18 cellular contexts compared by ENCODE assay signal in the genomic region with DNA sequence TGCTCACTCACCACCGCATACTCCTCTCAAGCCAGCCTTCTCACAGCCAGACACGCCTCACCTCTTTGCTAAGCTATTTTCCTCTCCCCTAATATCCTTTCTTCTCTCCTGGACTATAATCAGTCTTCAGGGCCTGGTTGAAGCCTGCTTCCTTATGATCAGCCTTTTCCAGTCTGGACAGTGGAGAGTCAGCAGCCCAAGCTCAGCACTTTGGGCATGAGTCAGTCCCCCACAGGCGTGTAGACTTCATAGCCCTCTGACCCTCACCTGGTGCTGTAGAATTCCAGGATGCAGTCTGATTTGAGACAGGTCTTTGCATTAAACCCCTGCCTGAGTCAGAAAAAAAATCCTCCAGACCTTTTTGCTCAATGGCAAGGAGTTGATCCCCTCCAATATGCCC. TPM values are rescaled to one million over a fixed set of nuclear protein-coding genes. Genes with fewer than 3 reads are reported as not detected.
A peak's percentile ranks its signal among the peaks of the same experiment; 100 is the strongest.
DNase-seq lines count a peak whose midpoint lies in the region; ATAC-seq, FAIRE-seq and TF ChIP-seq lines count a peak whose summit lies in the region.
"Had no signal": no experiment of that assay in that cellular context is flagged by ENCODE, and none has a peak within 500 bp of the region (broad histone marks: within the 10 kb centered on the region; RNA-seq: fewer than 3 reads in every experiment).

No MANE protein-coding gene starts in this region.

- no peak overlapping the region for H2AFZ ChIP-seq in H1 (ENCODE audit: low read length)

- WGBS in H1 (ENCODE audit: extremely low coverage in 1 of 2, insufficient coverage in 1 of 2, insufficient read length in 1 of 2, insufficient replicate concordance in 2 of 2, low coverage in 1 of 2, low lambda C conversion rate in 2 of 2, missing lambda C conversion rate in 1 of 2), 2 experiments, result 62% methylated on average over 3 of the region's 3 CpGs; no CpG with 5 or more reads in 1 of the 2 experiments

- H3K27ac ChIP-seq in RWPE2 (ENCODE audit: poor library complexity, severe bottlenecking) (no peak overlapping the region), H1 (ENCODE audit: low read depth, low read length) (no peak overlapping the region)
- H3K27ac ChIP-seq: SK-N-MC had no signal

- H3K36me3 ChIP-seq in RWPE2 (ENCODE audit: low read depth) (no peaks in the 10 kb centered on the region), H1 (ENCODE audit: control insufficient read depth in 2 of 4, insufficient read depth in 4 of 4, low read length in 3 of 4) (no peaks in the 10 kb centered on the region)

- no peaks in the 10 kb centered on the region for H3K9me3 ChIP-seq in RWPE2 (ENCODE audit: severe bottlenecking)
- no peaks in the 10 kb centered on the region for H3K9me3 ChIP-seq in H1 (ENCODE audit: insufficient read depth in 2 of 2, low read depth in 1 of 2, low read length in 1 of 2)

- no peak overlapping the region for H4K8ac ChIP-seq in H1 (ENCODE audit: extremely low read depth, insufficient read depth, low read length)

- no peak overlapping the region for H4K91ac ChIP-seq in H1 (replicated peaks; ENCODE audit: insufficient read length, low read length)

- TF ChIP-seq EP300 in H1 (IDR thresholded peaks at IDR 0.05; ENCODE audit: borderline replicate concordance in 1 of 2, low read depth in 2 of 2, low read length in 2 of 2), result no peak

- H3K4ac ChIP-seq in H1 (replicated peaks; ENCODE audit: insufficient read length, low read depth, low read length), result no peak overlapping the region

- intact Hi-C loops in posterior vena cava (cut with DNase I), result no loop called here

- TF ChIP-seq CTCF in GM20000 (IDR thresholded peaks at IDR 0.05; ENCODE audit: extremely low read depth, missing control alignments) (no peak), RWPE2 (IDR thresholded peaks at IDR 0.05; ENCODE audit: poor library complexity, severe bottlenecking) (no peak), H1 (IDR thresholded peaks at IDR 0.05; ENCODE audit: control extremely low read depth in 1 of 3, insufficient read depth in 1 of 3, low read depth in 1 of 3, low read length in 3 of 3) (no peak)

- no peak overlapping the region for H2BK20ac ChIP-seq in H1 (ENCODE audit: low read length)

- H4K5ac ChIP-seq in H1 (ENCODE audit: insufficient read length, low read depth, low read length), result no peak overlapping the region

- DNase-seq in GM20000 (ENCODE audit: low spot score) (peak; percentile 5), RWPE2 (ENCODE audit: low spot score) (no peak), H1 (ENCODE audit: low read depth in 1 of 2, low spot score in 2 of 2) (no peak), posterior vena cava (ENCODE audit: low spot score) (peak; percentile 48), NOMO-1 treated with DMSO at 0.1 percent for 48 hours (lab: John Stamatoyannopoulos, UW; ENCODE audit: unreplicated experiment) (no peak), NCI-H187 (lab: John Stamatoyannopoulos, UW) (no peak)
- DNase-seq: ACHN, AML-193, DMS53, NCI-H1417 treated with DMSO at 0.1 percent for 48 hours, NCI-H2029, NCI-H2171, NCI-H774, Right ventricle myocardium superior had no signal

- no peak overlapping the region for H3K56ac ChIP-seq in H1 (replicated peaks; ENCODE audit: insufficient read length, low read depth, low read length)

- H3K9ac ChIP-seq in H1 (replicated peaks in 1 of 4; ENCODE audit: extremely low read depth in 1 of 4, low read depth in 3 of 4, low read length in 3 of 4), result no peak overlapping the region

- no peak overlapping the region for H3K23ac ChIP-seq in H1 (ENCODE audit: insufficient read length)

- POLR2A ChIA-PET in H1 (lab: Charles Lee; ENCODE audit: partially characterized antibody), result interaction anchor here (1.2 to 5.7 kb wide), 3 partner anchors 12 to 112 kb away, joined by 3 to 32 read pairs (median 7); no protein-coding TSS in a partner anchor

- FAIRE-seq in H1 (lab: Jason Lieb, UNC), result no peak

- TF ChIP-seq POLR2A in H1 (IDR thresholded peaks at IDR 0.05; ENCODE audit: control extremely low read depth in 1 of 2, low read depth in 2 of 2, low read length in 2 of 2), result no peak

- H3K79me1 ChIP-seq in H1 (ENCODE audit: low read depth, low read length), result no peaks in the 10 kb centered on the region

- H3K4me3 ChIP-seq in RWPE2 (ENCODE audit: severe bottlenecking) (no peak overlapping the region), H1 (ENCODE audit: extremely low read depth in 1 of 4, insufficient read depth in 2 of 4, low read depth in 3 of 4, low read length in 4 of 4) (no peak overlapping the region)
- H3K4me3 ChIP-seq: SK-N-MC had no signal

- H2AK5ac ChIP-seq in H1 (ENCODE audit: low read depth, low read length), result peak overlapping the region; percentile 65; the same call in 1 of the 2 replicates

- no peak overlapping the region for H2BK15ac ChIP-seq in H1 (ENCODE audit: low read length)

- H3K4me2 ChIP-seq in H1 (ENCODE audit: insufficient read depth in 1 of 2, low read depth in 2 of 2, low read length in 2 of 2), result no peak overlapping the region

- H4K20me1 ChIP-seq in H1 (replicated peaks in 1 of 2; ENCODE audit: control insufficient read depth in 1 of 2, insufficient read depth in 2 of 2, low read length in 2 of 2), result peaks cover 0 to 9% of the 10 kb centered on the region in 2 experiments

- H3K79me2 ChIP-seq in H1 (ENCODE audit: control insufficient read depth in 1 of 2, insufficient read depth in 2 of 2, low read length in 2 of 2), result no peaks in the 10 kb centered on the region

- H3K18ac ChIP-seq in H1 (ENCODE audit: extremely low read depth, low read length), result no peak overlapping the region

- no peak overlapping the region for H2BK5ac ChIP-seq in H1 (ENCODE audit: low read depth, low read length)

- no peak overlapping the region for H2BK12ac ChIP-seq in H1 (ENCODE audit: low read depth, low read length)

- ATAC-seq in RWPE2 (ENCODE audit: low read depth) (peak; percentile 63), HG02588 (IDR thresholded peaks at IDR 0.05; ENCODE audit: unreplicated experiment) (no peak)
- ATAC-seq: HCT116, Panc1 had no signal

- CTCF ChIA-PET in H1 (lab: Charles Lee; ENCODE audit: partially characterized antibody), result interaction anchor here (0.6 to 2.6 kb wide), 6 partner anchors 16 to 38 kb away, joined by 3 to 15 read pairs (median 4); partner anchors contain the start of gene NT5C1A

- no peak for TF ChIP-seq RAD21 in H1 (IDR thresholded peaks at IDR 0.05 in 1 of 2, conservative IDR thresholded peaks at IDR 0.05 in 1 of 2; ENCODE audit: low read depth in 2 of 2, low read length in 2 of 2)

- no peak overlapping the region for H3K14ac ChIP-seq in H1 (ENCODE audit: insufficient read length)

- peaks cover 5% of the 10 kb centered on the region; the same call in 1 of the 2 replicates for H3K23me2 ChIP-seq in H1 (ENCODE audit: low read depth, low read length)

- H2BK120ac ChIP-seq in H1 (replicated peaks; ENCODE audit: low read depth, low read length), result no peak overlapping the region

- peaks cover 23% of the 10 kb centered on the region for H3K27me3 ChIP-seq in RWPE2 (ENCODE audit: insufficient read depth, poor library complexity, severe bottlenecking)
- H3K27me3 ChIP-seq in H1 (replicated peaks in 1 of 4; ENCODE audit: control insufficient read depth in 3 of 4, extremely low read depth in 1 of 4, insufficient read depth in 3 of 4, low read length in 3 of 4), result peaks cover 83 to 95% (median 91%) of the 10 kb centered on the region in 4 experiments

- H3K4me1 ChIP-seq in RWPE2 (ENCODE audit: insufficient read depth, poor library complexity, severe bottlenecking) (peaks cover 13% of the 10 kb centered on the region), H1 (replicated peaks in 1 of 4; ENCODE audit: control insufficient read depth in 3 of 4, insufficient read depth in 4 of 4, low read length in 3 of 4) (peaks cover 0 to 14% (median 8%) of the 10 kb centered on the region in 4 experiments; a peak in 4 of 7 replicates)

RNA-seq across cellular contexts. Expression of gene HPCAL4, which starts 2.5 kb away (rescaled TPM):
- total RNA-seq in H1 (2021; fragmentation: NEBNext Ultra II Directional; extraction: Animal tissue kit (Norgen Biotek cat#: 25700)), result 0.46 and 0.54 TPM in 2 replicates
- 0.55 and 0.74 TPM in 2 replicates for polyA plus RNA-seq in H1 (2011; rRNA removed)
- polyA plus RNA-seq in H1 (2011; cell fraction: cytosol; rRNA removed), result 0.72 TPM
- polyA plus RNA-seq in H1 (2011; cell fraction: nucleus; rRNA removed), result 0.97 TPM
- 0.32 to 0.92 TPM (median 0.64 TPM) in 4 replicates for polyA plus RNA-seq in H1 (2012, experiment 1 of 2)
- polyA plus RNA-seq in H1 (2012, experiment 2 of 2), result 0.41 TPM
- polyA plus RNA-seq in H1 (2013, experiment 1 of 2), result 0.81 TPM
- 0.79 TPM for polyA plus RNA-seq in H1 (2013, experiment 2 of 2)
- polyA minus RNA-seq in H1 (2011; rRNA and poly(A)+ RNA removed), result 1.8 and 2.1 TPM in 2 replicates
- 0.51 TPM for polyA minus RNA-seq in H1 (2011; cell fraction: cytosol; rRNA and poly(A)+ RNA removed)
- polyA minus RNA-seq in H1 (2011; cell fraction: nucleus; rRNA and poly(A)+ RNA removed), result 1.00 TPM
- total RNA-seq in posterior vena cava, result under 1 TPM in 1 of 2 donors, not detected in 1; 0.09 TPM

RNA-seq across cellular contexts. Expression of gene NT5C1A, which starts 16.8 kb away (rescaled TPM):
- not detected in 2 replicates for total RNA-seq in H1 (2021; fragmentation: NEBNext Ultra II Directional; extraction: Animal tissue kit (Norgen Biotek cat#: 25700))
- 0.06 TPM in 1 of 2 replicates, not detected in the other for polyA plus RNA-seq in H1 (2011; rRNA removed)
- polyA plus RNA-seq in H1 (2011; cell fraction: cytosol; rRNA removed), result not detected
- polyA plus RNA-seq in H1 (2011; cell fraction: nucleus; rRNA removed), result not detected
- polyA plus RNA-seq in H1 (2012, experiment 1 of 2), result not detected in 4 replicates
- polyA plus RNA-seq in H1 (2012, experiment 2 of 2), result not detected
- polyA plus RNA-seq in H1 (2013, experiment 1 of 2), result not detected
- polyA plus RNA-seq in H1 (2013, experiment 2 of 2), result not detected
- 0.16 TPM in 1 of 2 replicates, not detected in the other for polyA minus RNA-seq in H1 (2011; rRNA and poly(A)+ RNA removed)
- polyA minus RNA-seq in H1 (2011; cell fraction: cytosol; rRNA and poly(A)+ RNA removed), result not detected
- not detected for polyA minus RNA-seq in H1 (2011; cell fraction: nucleus; rRNA and poly(A)+ RNA removed)
- total RNA-seq in posterior vena cava, result 1 to 10 TPM in 1 of 2 donors, under 1 TPM in 1; 0.71 to 1.1 TPM

RNA-seq across cellular contexts. Expression of gene HEYL, which starts 49.3 kb away (rescaled TPM):
- total RNA-seq in H1 (2021; fragmentation: NEBNext Ultra II Directional; extraction: Animal tissue kit (Norgen Biotek cat#: 25700)), result 3.1 and 3.5 TPM in 2 replicates
- polyA plus RNA-seq in H1 (2011; rRNA removed), result 1.8 and 2.9 TPM in 2 replicates
- polyA plus RNA-seq in H1 (2011; cell fraction: cytosol; rRNA removed), result 1.6 TPM
- polyA plus RNA-seq in H1 (2011; cell fraction: nucleus; rRNA removed), result 3.1 TPM
- polyA plus RNA-seq in H1 (2012, experiment 1 of 2), result 1.4 to 2.6 TPM (median 2.2 TPM) in 4 replicates
- 1.8 TPM for polyA plus RNA-seq in H1 (2012, experiment 2 of 2)
- 2.2 TPM for polyA plus RNA-seq in H1 (2013, experiment 1 of 2)
- polyA plus RNA-seq in H1 (2013, experiment 2 of 2), result 2.0 TPM
- polyA minus RNA-seq in H1 (2011; rRNA and poly(A)+ RNA removed), result 2.0 and 2.3 TPM in 2 replicates
- 1.5 TPM for polyA minus RNA-seq in H1 (2011; cell fraction: cytosol; rRNA and poly(A)+ RNA removed)
- 1.8 TPM for polyA minus RNA-seq in H1 (2011; cell fraction: nucleus; rRNA and poly(A)+ RNA removed)
- 10 to 100 TPM; 25.2 to 47.1 TPM for total RNA-seq in posterior vena cava

RNA-seq across cellular contexts. Expression of gene PPIE, which starts 50.0 kb away (rescaled TPM):
- total RNA-seq in H1 (2021; fragmentation: NEBNext Ultra II Directional; extraction: Animal tissue kit (Norgen Biotek cat#: 25700)), result 38.9 and 40.2 TPM in 2 replicates
- polyA plus RNA-seq in H1 (2011; rRNA removed), result 49.4 and 56.1 TPM in 2 replicates
- polyA plus RNA-seq in H1 (2011; cell fraction: cytosol; rRNA removed), result 79.8 TPM
- 61.8 TPM for polyA plus RNA-seq in H1 (2011; cell fraction: nucleus; rRNA removed)
- 44.8 to 55.0 TPM (median 51.6 TPM) in 4 replicates for polyA plus RNA-seq in H1 (2012, experiment 1 of 2)
- 52.5 TPM for polyA plus RNA-seq in H1 (2012, experiment 2 of 2)
- 36.2 TPM for polyA plus RNA-seq in H1 (2013, experiment 1 of 2)
- polyA plus RNA-seq in H1 (2013, experiment 2 of 2), result 34.8 TPM
- polyA minus RNA-seq in H1 (2011; rRNA and poly(A)+ RNA removed), result 33.4 and 38.9 TPM in 2 replicates
- 10.3 TPM for polyA minus RNA-seq in H1 (2011; cell fraction: cytosol; rRNA and poly(A)+ RNA removed)
- polyA minus RNA-seq in H1 (2011; cell fraction: nucleus; rRNA and poly(A)+ RNA removed), result 27.4 TPM
- total RNA-seq in posterior vena cava, result 10 to 100 TPM; 29.0 to 45.9 TPM

Comparison
In these comparisons a context has a peak if more than half of its experiments do, and no peak if none do; other contexts are left out.
1. DNase-seq: peak in GM20000 (single experiment) and posterior vena cava (single experiment); none in RWPE2 (single experiment), H1 (0 of 2), NOMO-1 treated with DMSO at 0.1 percent for 48 hours (single experiment) and NCI-H187 (0 of 2).